In genomic region chr3:174820885-174821284, GRCh38 we compare ENCODE assay signal across 27 cellular contexts. TPM values are rescaled to one million over a fixed set of nuclear protein-coding genes. Genes with fewer than 3 reads are reported as not detected.
"Had no signal": no experiment of that assay in that cellular context is flagged by ENCODE, and none has a peak within 500 bp of the region (broad histone marks: within the 10 kb centered on the region; RNA-seq: fewer than 3 reads in every experiment).

No MANE protein-coding gene starts in this region.

- H3K27ac ChIP-seq: breast epithelium, cardiac muscle cell, colonic mucosa, epithelial cell of prostate, esophagus squamous epithelium, gastroesophageal sphincter, WERI-Rb-1 had no signal

- DNase-seq: activated B cell treated with CpG ODN at 0.5 μM for 24 hours; activated CD4-positive, alpha-beta T cell treated with anti-CD3 and anti-CD28 coated beads for 48 hours; activated CD4-positive, alpha-beta T cell treated with anti-CD3 and anti-CD28 coated beads, Interleukin-2, amount 50 U/mL, for 1 hour; activated CD4-positive, alpha-beta T cell treated with anti-CD3 and anti-CD28 coated beads, Interleukin-2, amount 50 U/mL, for 48 hours; activated CD8-positive, alpha-beta memory T cell treated with anti-CD3 and anti-CD28 coated beads for 24 hours; activated CD8-positive, alpha-beta T cell treated with anti-CD3 and anti-CD28 coated beads for 36 hours; activated effector memory CD4-positive, alpha-beta T cell treated with Interleukin-2 at 50 U/mL for 16 hours; activated gamma-delta T cell treated with Interleukin-2 at 50 U/mL for 16 hours; activated naive CD4-positive, alpha-beta T cell treated with anti-CD3 and anti-CD28 coated beads, Interleukin-2, amount 50 U/mL, for 16 hours; activated naive CD4-positive, alpha-beta T cell treated with Interleukin-2 at 50 U/mL for 16 hours; activated T-cell treated with anti-CD3 and anti-CD28 coated beads, Interleukin-2, amount 50 U/mL, for 4 hours; amniotic stem cell; central memory CD4-positive, alpha-beta T cell; cerebellar nuclear complex; colonic mucosa; effector CD8-positive, alpha-beta T cell; esophagus squamous epithelium; T-helper 1 cell; T-helper 17 cell; T1000; WERI-Rb-1 had no signal

- H3K9me3 ChIP-seq: breast epithelium, colonic mucosa, esophagus squamous epithelium, gastroesophageal sphincter had no signal

- H3K27me3 ChIP-seq: breast epithelium, cardiac muscle cell, colonic mucosa, esophagus squamous epithelium, gastroesophageal sphincter had no signal

- ATAC-seq: activated CD4-positive, CD25-positive, alpha-beta regulatory T cell treated with anti-CD3 and anti-CD28 coated beads, Interleukin-2, amount 50 U/mL, for 24 hours; activated CD8-positive, alpha-beta T cell treated with anti-CD3 and anti-CD28 coated beads for 36 hours; activated T-cell treated with anti-CD3 and anti-CD28 coated beads, Interleukin-2, amount 50 U/mL, for 4 hours; activated T-helper 17 cell treated with anti-CD3 and anti-CD28 coated beads, Interleukin-2, amount 50 U/mL, for 72 hours; gastroesophageal sphincter; T-helper 17 cell had no signal

- H3K4me3 ChIP-seq: breast epithelium, cardiac muscle cell, colonic mucosa, esophagus squamous epithelium, gastroesophageal sphincter had no signal

- H3K4me1 ChIP-seq: breast epithelium, colonic mucosa, esophagus squamous epithelium, gastroesophageal sphincter had no signal

- H3K36me3 ChIP-seq: cardiac muscle cell, colonic mucosa, esophagus squamous epithelium, gastroesophageal sphincter, WERI-Rb-1 had no signal

RNA-seq across cellular contexts. Expression of gene NAALADL2, which starts 38.2 kb away (rescaled TPM):
- total RNA-seq: activated B cell treated with CpG ODN at 0.5 μM for 24 hours; activated T-helper 17 cell treated with anti-CD3 and anti-CD28 coated beads, Interleukin-2, amount 50 U/mL, for 72 hours; T-helper 17 cell had no signal
